1 cellular context compared by ENCODE assay signal in the genomic region with DNA sequence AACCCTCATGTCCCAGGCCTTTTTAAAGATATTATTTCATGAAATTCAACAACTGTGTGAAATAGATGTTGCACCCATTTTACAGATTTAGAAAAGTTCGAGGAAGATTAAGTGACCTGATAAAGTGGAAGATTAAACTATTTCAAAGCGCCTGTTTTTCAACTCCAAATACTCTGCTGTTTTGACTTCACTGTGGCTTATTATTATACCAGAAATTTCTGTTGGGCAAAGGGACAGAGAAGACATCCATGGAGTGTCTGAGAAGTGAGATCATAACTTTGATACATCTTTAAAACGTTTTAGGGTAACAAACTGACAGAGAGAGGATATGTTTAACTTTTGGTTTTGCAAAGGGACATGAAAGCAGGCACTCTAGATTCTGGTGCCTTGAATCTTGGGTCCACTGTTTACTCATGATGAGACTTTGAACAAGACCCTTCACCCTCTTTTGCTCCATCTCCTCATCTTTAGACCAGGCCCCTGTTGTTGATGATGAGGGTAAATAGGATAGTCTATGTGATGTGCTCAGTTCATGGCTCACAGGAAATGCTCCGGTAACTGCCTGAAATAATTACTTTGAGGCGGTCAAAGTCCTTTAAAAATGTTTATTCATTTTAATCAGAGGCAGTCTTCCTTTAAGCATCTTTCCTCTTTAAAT.
A peak's percentile ranks its signal among the peaks of the same experiment; 100 is the strongest.
TF ChIP-seq lines count a peak whose summit lies in the region.

No MANE protein-coding gene starts in this region.

TF ChIP-seq in HepG2, 621 proteins besides CTCF, POLR2A, EP300 and RAD21 (continued from another document and continues in another):
- TF ChIP-seq, protein P1, sequence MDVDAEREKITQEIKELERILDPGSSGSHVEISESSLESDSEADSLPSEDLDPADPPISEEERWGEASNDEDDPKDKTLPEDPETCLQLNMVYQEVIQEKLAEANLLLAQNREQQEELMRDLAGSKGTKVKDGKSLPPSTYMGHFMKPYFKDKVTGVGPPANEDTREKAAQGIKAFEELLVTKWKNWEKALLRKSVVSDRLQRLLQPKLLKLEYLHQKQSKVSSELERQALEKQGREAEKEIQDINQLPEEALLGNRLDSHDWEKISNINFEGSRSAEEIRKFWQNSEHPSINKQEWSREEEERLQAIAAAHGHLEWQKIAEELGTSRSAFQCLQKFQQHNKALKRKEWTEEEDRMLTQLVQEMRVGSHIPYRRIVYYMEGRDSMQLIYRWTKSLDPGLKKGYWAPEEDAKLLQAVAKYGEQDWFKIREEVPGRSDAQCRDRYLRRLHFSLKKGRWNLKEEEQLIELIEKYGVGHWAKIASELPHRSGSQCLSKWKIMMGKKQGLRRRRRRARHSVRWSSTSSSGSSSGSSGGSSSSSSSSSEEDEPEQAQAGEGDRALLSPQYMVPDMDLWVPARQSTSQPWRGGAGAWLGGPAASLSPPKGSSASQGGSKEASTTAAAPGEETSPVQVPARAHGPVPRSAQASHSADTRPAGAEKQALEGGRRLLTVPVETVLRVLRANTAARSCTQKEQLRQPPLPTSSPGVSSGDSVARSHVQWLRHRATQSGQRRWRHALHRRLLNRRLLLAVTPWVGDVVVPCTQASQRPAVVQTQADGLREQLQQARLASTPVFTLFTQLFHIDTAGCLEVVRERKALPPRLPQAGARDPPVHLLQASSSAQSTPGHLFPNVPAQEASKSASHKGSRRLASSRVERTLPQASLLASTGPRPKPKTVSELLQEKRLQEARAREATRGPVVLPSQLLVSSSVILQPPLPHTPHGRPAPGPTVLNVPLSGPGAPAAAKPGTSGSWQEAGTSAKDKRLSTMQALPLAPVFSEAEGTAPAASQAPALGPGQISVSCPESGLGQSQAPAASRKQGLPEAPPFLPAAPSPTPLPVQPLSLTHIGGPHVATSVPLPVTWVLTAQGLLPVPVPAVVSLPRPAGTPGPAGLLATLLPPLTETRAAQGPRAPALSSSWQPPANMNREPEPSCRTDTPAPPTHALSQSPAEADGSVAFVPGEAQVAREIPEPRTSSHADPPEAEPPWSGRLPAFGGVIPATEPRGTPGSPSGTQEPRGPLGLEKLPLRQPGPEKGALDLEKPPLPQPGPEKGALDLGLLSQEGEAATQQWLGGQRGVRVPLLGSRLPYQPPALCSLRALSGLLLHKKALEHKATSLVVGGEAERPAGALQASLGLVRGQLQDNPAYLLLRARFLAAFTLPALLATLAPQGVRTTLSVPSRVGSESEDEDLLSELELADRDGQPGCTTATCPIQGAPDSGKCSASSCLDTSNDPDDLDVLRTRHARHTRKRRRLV (CRISPR knock-in tag; IDR thresholded peaks at IDR 0.05) = no peak
- no peak for TF ChIP-seq RBAK (CRISPR knock-in tag; IDR thresholded peaks at IDR 0.05)
- TF ChIP-seq, protein P2, sequence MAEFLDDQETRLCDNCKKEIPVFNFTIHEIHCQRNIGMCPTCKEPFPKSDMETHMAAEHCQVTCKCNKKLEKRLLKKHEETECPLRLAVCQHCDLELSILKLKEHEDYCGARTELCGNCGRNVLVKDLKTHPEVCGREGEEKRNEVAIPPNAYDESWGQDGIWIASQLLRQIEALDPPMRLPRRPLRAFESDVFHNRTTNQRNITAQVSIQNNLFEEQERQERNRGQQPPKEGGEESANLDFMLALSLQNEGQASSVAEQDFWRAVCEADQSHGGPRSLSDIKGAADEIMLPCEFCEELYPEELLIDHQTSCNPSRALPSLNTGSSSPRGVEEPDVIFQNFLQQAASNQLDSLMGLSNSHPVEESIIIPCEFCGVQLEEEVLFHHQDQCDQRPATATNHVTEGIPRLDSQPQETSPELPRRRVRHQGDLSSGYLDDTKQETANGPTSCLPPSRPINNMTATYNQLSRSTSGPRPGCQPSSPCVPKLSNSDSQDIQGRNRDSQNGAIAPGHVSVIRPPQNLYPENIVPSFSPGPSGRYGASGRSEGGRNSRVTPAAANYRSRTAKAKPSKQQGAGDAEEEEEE (CRISPR knock-in tag; IDR thresholded peaks at IDR 0.05; ENCODE audit: borderline replicate concordance) = no peak
- peak; percentile 85 for TF ChIP-seq DPF2 (CRISPR knock-in tag; IDR thresholded peaks at IDR 0.05; ENCODE audit: borderline replicate concordance, low read depth)
- TF ChIP-seq, protein P3, sequence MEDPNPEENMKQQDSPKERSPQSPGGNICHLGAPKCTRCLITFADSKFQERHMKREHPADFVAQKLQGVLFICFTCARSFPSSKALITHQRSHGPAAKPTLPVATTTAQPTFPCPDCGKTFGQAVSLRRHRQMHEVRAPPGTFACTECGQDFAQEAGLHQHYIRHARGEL (CRISPR knock-in tag; IDR thresholded peaks at IDR 0.05) = no peak
- no peak for TF ChIP-seq FOXC1 (CRISPR knock-in tag; IDR thresholded peaks at IDR 0.05; ENCODE audit: borderline replicate concordance)
- no peak for TF ChIP-seq TBL1XR1 (IDR thresholded peaks at IDR 0.05; ENCODE audit: borderline replicate concordance, low read length, partially characterized antibody)
- no peak for TF ChIP-seq ZNF256 (CRISPR knock-in tag; conservative IDR thresholded peaks at IDR 0.05)
- no peak for TF ChIP-seq MAFF (IDR thresholded peaks at IDR 0.05; ENCODE audit: low read depth, low read length)
- peak; percentile 86 for TF ChIP-seq TCF7 (IDR thresholded peaks at IDR 0.05; ENCODE audit: low read depth)
- TF ChIP-seq, protein P4, sequence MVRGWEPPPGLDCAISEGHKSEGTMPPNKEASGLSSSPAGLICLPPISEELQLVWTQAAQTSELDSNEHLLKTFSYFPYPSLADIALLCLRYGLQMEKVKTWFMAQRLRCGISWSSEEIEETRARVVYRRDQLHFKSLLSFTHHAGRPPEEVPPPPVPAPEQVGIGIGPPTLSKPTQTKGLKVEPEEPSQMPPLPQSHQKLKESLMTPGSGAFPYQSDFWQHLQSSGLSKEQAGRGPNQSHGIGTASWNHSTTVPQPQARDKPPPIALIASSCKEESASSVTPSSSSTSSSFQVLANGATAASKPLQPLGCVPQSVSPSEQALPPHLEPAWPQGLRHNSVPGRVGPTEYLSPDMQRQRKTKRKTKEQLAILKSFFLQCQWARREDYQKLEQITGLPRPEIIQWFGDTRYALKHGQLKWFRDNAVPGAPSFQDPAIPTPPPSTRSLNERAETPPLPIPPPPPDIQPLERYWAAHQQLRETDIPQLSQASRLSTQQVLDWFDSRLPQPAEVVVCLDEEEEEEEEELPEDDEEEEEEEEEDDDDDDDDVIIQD (CRISPR knock-in tag; IDR thresholded peaks at IDR 0.05; ENCODE audit: low read depth) = peak; percentile 82
- no peak for TF ChIP-seq FOXA1 (IDR thresholded peaks at IDR 0.05)
- TF ChIP-seq FOXA1 (CRISPR knock-in tag; IDR thresholded peaks at IDR 0.05) = peak; percentile 61
- peak; percentile 83 for TF ChIP-seq FOXA3 (CRISPR knock-in tag; IDR thresholded peaks at IDR 0.05)
- TF ChIP-seq RXRA (CRISPR knock-in tag; IDR thresholded peaks at IDR 0.05) = peak; percentile 31; the same call in 1 of the 2 replicates
- no peak for TF ChIP-seq ATF7 (IDR thresholded peaks at IDR 0.05)
- TF ChIP-seq ATF7 (CRISPR knock-in tag; IDR thresholded peaks at IDR 0.05) = no peak
- TF ChIP-seq HOXA9 (CRISPR knock-in tag; IDR thresholded peaks at IDR 0.05; ENCODE audit: borderline replicate concordance) = no peak
- no peak for TF ChIP-seq SAFB2 (CRISPR knock-in tag; IDR thresholded peaks at IDR 0.05; ENCODE audit: borderline replicate concordance, low read depth)
- no peak for TF ChIP-seq ZNF674 (CRISPR knock-in tag; IDR thresholded peaks at IDR 0.05; ENCODE audit: low read depth)
- TF ChIP-seq ZNF326 (CRISPR knock-in tag; IDR thresholded peaks at IDR 0.05; ENCODE audit: borderline replicate concordance) = no peak
- TF ChIP-seq, protein P5, sequence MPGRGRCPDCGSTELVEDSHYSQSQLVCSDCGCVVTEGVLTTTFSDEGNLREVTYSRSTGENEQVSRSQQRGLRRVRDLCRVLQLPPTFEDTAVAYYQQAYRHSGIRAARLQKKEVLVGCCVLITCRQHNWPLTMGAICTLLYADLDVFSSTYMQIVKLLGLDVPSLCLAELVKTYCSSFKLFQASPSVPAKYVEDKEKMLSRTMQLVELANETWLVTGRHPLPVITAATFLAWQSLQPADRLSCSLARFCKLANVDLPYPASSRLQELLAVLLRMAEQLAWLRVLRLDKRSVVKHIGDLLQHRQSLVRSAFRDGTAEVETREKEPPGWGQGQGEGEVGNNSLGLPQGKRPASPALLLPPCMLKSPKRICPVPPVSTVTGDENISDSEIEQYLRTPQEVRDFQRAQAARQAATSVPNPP (CRISPR knock-in tag; IDR thresholded peaks at IDR 0.05) = no peak
- no peak for TF ChIP-seq ZKSCAN8 (CRISPR knock-in tag; IDR thresholded peaks at IDR 0.05; ENCODE audit: borderline replicate concordance)
- no peak for TF ChIP-seq ZNF432 (CRISPR knock-in tag; IDR thresholded peaks at IDR 0.05; ENCODE audit: borderline replicate concordance)
- TF ChIP-seq, protein P6, sequence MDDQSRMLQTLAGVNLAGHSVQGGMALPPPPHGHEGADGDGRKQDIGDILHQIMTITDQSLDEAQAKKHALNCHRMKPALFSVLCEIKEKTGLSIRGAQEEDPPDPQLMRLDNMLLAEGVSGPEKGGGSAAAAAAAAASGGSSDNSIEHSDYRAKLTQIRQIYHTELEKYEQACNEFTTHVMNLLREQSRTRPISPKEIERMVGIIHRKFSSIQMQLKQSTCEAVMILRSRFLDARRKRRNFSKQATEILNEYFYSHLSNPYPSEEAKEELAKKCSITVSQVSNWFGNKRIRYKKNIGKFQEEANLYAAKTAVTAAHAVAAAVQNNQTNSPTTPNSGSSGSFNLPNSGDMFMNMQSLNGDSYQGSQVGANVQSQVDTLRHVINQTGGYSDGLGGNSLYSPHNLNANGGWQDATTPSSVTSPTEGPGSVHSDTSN (CRISPR knock-in tag; IDR thresholded peaks at IDR 0.05; ENCODE audit: borderline replicate concordance) = no peak
- no peak for TF ChIP-seq ZNF615 (CRISPR knock-in tag; IDR thresholded peaks at IDR 0.05; ENCODE audit: borderline replicate concordance)
- TF ChIP-seq, protein P7, sequence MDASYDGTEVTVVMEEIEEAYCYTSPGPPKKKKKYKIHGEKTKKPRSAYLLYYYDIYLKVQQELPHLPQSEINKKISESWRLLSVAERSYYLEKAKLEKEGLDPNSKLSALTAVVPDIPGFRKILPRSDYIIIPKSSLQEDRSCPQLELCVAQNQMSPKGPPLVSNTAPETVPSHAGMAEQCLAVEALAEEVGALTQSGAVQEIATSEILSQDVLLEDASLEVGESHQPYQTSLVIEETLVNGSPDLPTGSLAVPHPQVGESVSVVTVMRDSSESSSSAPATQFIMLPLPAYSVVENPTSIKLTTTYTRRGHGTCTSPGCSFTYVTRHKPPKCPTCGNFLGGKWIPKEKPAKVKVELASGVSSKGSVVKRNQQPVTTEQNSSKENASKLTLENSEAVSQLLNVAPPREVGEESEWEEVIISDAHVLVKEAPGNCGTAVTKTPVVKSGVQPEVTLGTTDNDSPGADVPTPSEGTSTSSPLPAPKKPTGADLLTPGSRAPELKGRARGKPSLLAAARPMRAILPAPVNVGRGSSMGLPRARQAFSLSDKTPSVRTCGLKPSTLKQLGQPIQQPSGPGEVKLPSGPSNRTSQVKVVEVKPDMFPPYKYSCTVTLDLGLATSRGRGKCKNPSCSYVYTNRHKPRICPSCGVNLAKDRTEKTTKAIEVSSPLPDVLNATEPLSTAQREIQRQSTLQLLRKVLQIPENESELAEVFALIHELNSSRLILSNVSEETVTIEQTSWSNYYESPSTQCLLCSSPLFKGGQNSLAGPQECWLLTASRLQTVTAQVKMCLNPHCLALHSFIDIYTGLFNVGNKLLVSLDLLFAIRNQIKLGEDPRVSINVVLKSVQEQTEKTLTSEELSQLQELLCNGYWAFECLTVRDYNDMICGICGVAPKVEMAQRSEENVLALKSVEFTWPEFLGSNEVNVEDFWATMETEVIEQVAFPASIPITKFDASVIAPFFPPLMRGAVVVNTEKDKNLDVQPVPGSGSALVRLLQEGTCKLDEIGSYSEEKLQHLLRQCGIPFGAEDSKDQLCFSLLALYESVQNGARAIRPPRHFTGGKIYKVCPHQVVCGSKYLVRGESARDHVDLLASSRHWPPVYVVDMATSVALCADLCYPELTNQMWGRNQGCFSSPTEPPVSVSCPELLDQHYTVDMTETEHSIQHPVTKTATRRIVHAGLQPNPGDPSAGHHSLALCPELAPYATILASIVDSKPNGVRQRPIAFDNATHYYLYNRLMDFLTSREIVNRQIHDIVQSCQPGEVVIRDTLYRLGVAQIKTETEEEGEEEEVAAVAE (CRISPR knock-in tag; IDR thresholded peaks at IDR 0.05; ENCODE audit: borderline replicate concordance) = no peak
- no peak for TF ChIP-seq NFKB2 (CRISPR knock-in tag; IDR thresholded peaks at IDR 0.05; ENCODE audit: borderline replicate concordance)
- no peak for TF ChIP-seq SYNCRIP (IDR thresholded peaks at IDR 0.05; ENCODE audit: insufficient read depth, low read depth, low read length)
- TF ChIP-seq SMC3 (IDR thresholded peaks at IDR 0.05; ENCODE audit: low read length) = no peak
- no peak for TF ChIP-seq MIER2 (CRISPR knock-in tag; IDR thresholded peaks at IDR 0.05)
- TF ChIP-seq, protein P8, sequence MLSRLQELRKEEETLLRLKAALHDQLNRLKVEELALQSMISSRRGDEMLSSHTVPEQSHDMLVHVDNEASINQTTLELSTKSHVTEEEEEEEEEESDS (CRISPR knock-in tag; IDR thresholded peaks at IDR 0.05; ENCODE audit: borderline replicate concordance) = no peak
- no peak for TF ChIP-seq AKAP8 (CRISPR knock-in tag; IDR thresholded peaks at IDR 0.05)
- TF ChIP-seq WIZ (CRISPR knock-in tag; IDR thresholded peaks at IDR 0.05) = no peak
- TF ChIP-seq, protein P9, sequence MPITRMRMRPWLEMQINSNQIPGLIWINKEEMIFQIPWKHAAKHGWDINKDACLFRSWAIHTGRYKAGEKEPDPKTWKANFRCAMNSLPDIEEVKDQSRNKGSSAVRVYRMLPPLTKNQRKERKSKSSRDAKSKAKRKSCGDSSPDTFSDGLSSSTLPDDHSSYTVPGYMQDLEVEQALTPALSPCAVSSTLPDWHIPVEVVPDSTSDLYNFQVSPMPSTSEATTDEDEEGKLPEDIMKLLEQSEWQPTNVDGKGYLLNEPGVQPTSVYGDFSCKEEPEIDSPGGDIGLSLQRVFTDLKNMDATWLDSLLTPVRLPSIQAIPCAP (CRISPR knock-in tag; IDR thresholded peaks at IDR 0.05; ENCODE audit: low read depth) = no peak
- TF ChIP-seq, protein P10, sequence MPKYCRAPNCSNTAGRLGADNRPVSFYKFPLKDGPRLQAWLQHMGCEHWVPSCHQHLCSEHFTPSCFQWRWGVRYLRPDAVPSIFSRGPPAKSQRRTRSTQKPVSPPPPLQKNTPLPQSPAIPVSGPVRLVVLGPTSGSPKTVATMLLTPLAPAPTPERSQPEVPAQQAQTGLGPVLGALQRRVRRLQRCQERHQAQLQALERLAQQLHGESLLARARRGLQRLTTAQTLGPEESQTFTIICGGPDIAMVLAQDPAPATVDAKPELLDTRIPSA (CRISPR knock-in tag; IDR thresholded peaks at IDR 0.05; ENCODE audit: borderline replicate concordance) = no peak
- TF ChIP-seq, protein P11, sequence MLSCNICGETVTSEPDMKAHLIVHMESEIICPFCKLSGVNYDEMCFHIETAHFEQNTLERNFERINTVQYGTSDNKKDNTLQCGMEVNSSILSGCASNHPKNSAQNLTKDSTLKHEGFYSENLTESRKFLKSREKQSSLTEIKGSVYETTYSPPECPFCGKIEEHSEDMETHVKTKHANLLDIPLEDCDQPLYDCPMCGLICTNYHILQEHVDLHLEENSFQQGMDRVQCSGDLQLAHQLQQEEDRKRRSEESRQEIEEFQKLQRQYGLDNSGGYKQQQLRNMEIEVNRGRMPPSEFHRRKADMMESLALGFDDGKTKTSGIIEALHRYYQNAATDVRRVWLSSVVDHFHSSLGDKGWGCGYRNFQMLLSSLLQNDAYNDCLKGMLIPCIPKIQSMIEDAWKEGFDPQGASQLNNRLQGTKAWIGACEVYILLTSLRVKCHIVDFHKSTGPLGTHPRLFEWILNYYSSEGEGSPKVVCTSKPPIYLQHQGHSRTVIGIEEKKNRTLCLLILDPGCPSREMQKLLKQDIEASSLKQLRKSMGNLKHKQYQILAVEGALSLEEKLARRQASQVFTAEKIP (CRISPR knock-in tag; IDR thresholded peaks at IDR 0.05; ENCODE audit: borderline replicate concordance) = no peak
- TF ChIP-seq ZNF775 (CRISPR knock-in tag; IDR thresholded peaks at IDR 0.05; ENCODE audit: borderline replicate concordance) = no peak
- no peak for TF ChIP-seq YEATS4 (CRISPR knock-in tag; IDR thresholded peaks at IDR 0.05; ENCODE audit: borderline replicate concordance)
- TF ChIP-seq SAP130 (CRISPR knock-in tag; IDR thresholded peaks at IDR 0.05; ENCODE audit: low read depth) = peak; percentile 65
- TF ChIP-seq HOXA3 (CRISPR knock-in tag; IDR thresholded peaks at IDR 0.05) = no peak
